In genomic region chr14:102496955-102497744, GRCh38 we compare ENCODE assay signal across 19 cellular contexts.
"Had no signal": no experiment of that assay in that cellular context is flagged by ENCODE, and none has a peak within 500 bp of the region (broad histone marks: within the 10 kb centered on the region; RNA-seq: fewer than 3 reads in every experiment).

No MANE protein-coding gene starts in this region.

- H3K4me3 ChIP-seq: adrenal gland, lower lobe of right lung, ovary, sigmoid colon had no signal

- H3K27ac ChIP-seq: adrenal gland, lower lobe of right lung, ovary, sigmoid colon had no signal

- DNase-seq: activated CD4-positive, alpha-beta T cell treated with anti-CD3 and anti-CD28 coated beads, Interleukin-2, amount 50 U/mL, for 4 hours; activated CD4-positive, CD25-positive, alpha-beta regulatory T cell treated with anti-CD3 and anti-CD28 coated beads, Interleukin-2, amount 50 U/mL, for 72 hours; activated T-cell treated with anti-CD3 and anti-CD28 coated beads, Interleukin-2, amount 50 U/mL, for 24 hours; adrenal gland; effector CD4-positive, alpha-beta T cell; foreskin melanocyte; head of caudate nucleus; immature natural killer cell; lower lobe of right lung; midbrain; ovary; SHP77 treated with DMSO at 0.1 percent for 48 hours; sigmoid colon; stimulated activated CD4-positive, alpha-beta T cell treated with anti-CD3 and anti-CD28 coated beads, Interleukin-1b, Interleukin-23, amount 100 ng/mL, for 48 hours; T-helper 2 cell had no signal

- H3K27me3 ChIP-seq: adrenal gland, ovary, sigmoid colon had no signal

- H3K27ac Mint-ChIP-seq: activated naive CD4-positive, alpha-beta T cell treated with anti-CD3 and anti-CD28 coated beads, Interleukin-2, amount 50 U/mL, for 24 hours; activated T-cell treated with anti-CD3 and anti-CD28 coated beads, Interleukin-2, amount 50 U/mL, for 24 hours; stimulated activated effector memory CD8-positive, alpha-beta T cell treated with anti-CD3 and anti-CD28 coated beads, Interleukin-12 subunit alpha, Interleukin-12 subunit beta, amount 100 ng/mL, for 72 hours; type B pancreatic cell had no signal

- H3K9me3 ChIP-seq: adrenal gland, lower lobe of right lung, ovary, sigmoid colon had no signal

- H3K4me1 Mint-ChIP-seq: activated naive CD4-positive, alpha-beta T cell treated with anti-CD3 and anti-CD28 coated beads, Interleukin-2, amount 50 U/mL, for 24 hours had no signal

- H3K4me3 Mint-ChIP-seq: activated naive CD4-positive, alpha-beta T cell treated with anti-CD3 and anti-CD28 coated beads, Interleukin-2, amount 50 U/mL, for 24 hours; activated T-cell treated with anti-CD3 and anti-CD28 coated beads, Interleukin-2, amount 50 U/mL, for 24 hours; immature natural killer cell; neural crest cell; stimulated activated effector memory CD8-positive, alpha-beta T cell treated with anti-CD3 and anti-CD28 coated beads, Interleukin-12 subunit alpha, Interleukin-12 subunit beta, amount 100 ng/mL, for 72 hours; type B pancreatic cell had no signal

- H3K27me3 Mint-ChIP-seq: activated naive CD4-positive, alpha-beta T cell treated with anti-CD3 and anti-CD28 coated beads, Interleukin-2, amount 50 U/mL, for 24 hours; activated T-cell treated with anti-CD3 and anti-CD28 coated beads, Interleukin-2, amount 50 U/mL, for 24 hours; type B pancreatic cell had no signal

- H3K36me3 Mint-ChIP-seq: activated naive CD4-positive, alpha-beta T cell treated with anti-CD3 and anti-CD28 coated beads, Interleukin-2, amount 50 U/mL, for 24 hours; type B pancreatic cell had no signal

- H3K36me3 ChIP-seq: ovary had no signal

- ATAC-seq: lower lobe of right lung; stimulated activated effector memory CD8-positive, alpha-beta T cell treated with anti-CD3 and anti-CD28 coated beads, Interleukin-12 subunit alpha, Interleukin-12 subunit beta, amount 100 ng/mL, for 72 hours had no signal

- H3K9me3 Mint-ChIP-seq: activated naive CD4-positive, alpha-beta T cell treated with anti-CD3 and anti-CD28 coated beads, Interleukin-2, amount 50 U/mL, for 24 hours; activated T-cell treated with anti-CD3 and anti-CD28 coated beads, Interleukin-2, amount 50 U/mL, for 24 hours; immature natural killer cell; neural crest cell; stimulated activated effector memory CD8-positive, alpha-beta T cell treated with anti-CD3 and anti-CD28 coated beads, Interleukin-12 subunit alpha, Interleukin-12 subunit beta, amount 100 ng/mL, for 72 hours; type B pancreatic cell had no signal
